13 cellular contexts compared by ENCODE assay signal in the genomic region with DNA sequence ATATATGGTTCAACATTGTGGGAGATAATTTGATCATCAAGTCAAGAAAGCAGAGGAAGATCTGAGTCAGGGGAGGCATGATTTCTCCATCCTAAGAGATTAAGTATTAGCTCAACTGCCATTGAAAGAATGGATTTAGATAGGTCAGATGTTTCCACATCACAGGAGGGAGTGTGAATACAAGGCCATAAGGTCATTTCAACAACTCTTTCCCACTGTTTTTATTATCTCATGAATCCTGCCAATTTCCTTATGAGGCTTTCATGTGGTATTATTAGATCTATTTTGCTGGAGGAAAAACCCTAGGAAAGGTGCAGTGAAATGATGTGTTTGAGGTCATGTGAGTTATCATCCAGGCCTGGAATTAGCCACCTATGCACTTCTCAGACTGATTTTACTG.
A peak's percentile ranks its signal among the peaks of the same experiment; 100 is the strongest.
DNase-seq lines count a peak whose midpoint lies in the region; ATAC-seq and TF ChIP-seq lines count a peak whose summit lies in the region.
"Had no signal": no experiment of that assay in that cellular context is flagged by ENCODE, and none has a peak within 500 bp of the region (broad histone marks: within the 10 kb centered on the region; RNA-seq: fewer than 3 reads in every experiment).

No MANE protein-coding gene starts in this region.

- no peaks in the 10 kb centered on the region for H3K9me3 ChIP-seq in T-helper 17 cell (ENCODE audit: control insufficient read depth, low read length, poor library complexity, severe bottlenecking)
- H3K9me3 ChIP-seq: A549, BE2C had no signal

- H3K9ac ChIP-seq in mesendoderm (ENCODE audit: low read length) = no peak overlapping the region

- H2BK120ac ChIP-seq in mesendoderm (ENCODE audit: low read depth, low read length) = no peak overlapping the region

- no peak overlapping the region for H3K4ac ChIP-seq in mesendoderm (ENCODE audit: low read depth, low read length)

- H3K18ac ChIP-seq in mesendoderm (ENCODE audit: low read length) = no peak overlapping the region

- no peak for TF ChIP-seq CTCF in epithelial cell of proximal tubule (conservative IDR thresholded peaks at IDR 0.05; ENCODE audit: low read depth, low read length)

- H3K36me3 ChIP-seq in mesendoderm (ENCODE audit: control insufficient read depth, insufficient read depth, low read length) = no peaks in the 10 kb centered on the region
- H3K36me3 ChIP-seq: BE2C had no signal

- H4K8ac ChIP-seq in mesendoderm (ENCODE audit: low read depth, low read length) = no peak overlapping the region

- H3K79me2 ChIP-seq in mesendoderm (ENCODE audit: control insufficient read depth, insufficient read depth, low read length) = no peaks in the 10 kb centered on the region

- no peak for ATAC-seq in naive thymus-derived CD8-positive, alpha-beta T cell
- ATAC-seq in T-helper 17 cell = no peak
- ATAC-seq: A549, GM23338 had no signal

- H3K36me3 Mint-ChIP-seq in naive thymus-derived CD8-positive, alpha-beta T cell = peaks cover 0 to 4% (median 0%) of the 10 kb centered on the region in 3 donors
- H3K36me3 Mint-ChIP-seq in T-helper 17 cell (ENCODE audit: low read depth) = no peaks in the 10 kb centered on the region
- H3K36me3 Mint-ChIP-seq: CD4-positive, alpha-beta memory T cell had no signal

- H3K27ac ChIP-seq in mesendoderm (ENCODE audit: low read depth, low read length) = no peak overlapping the region
- H3K27ac ChIP-seq: A549, C4-2B had no signal

- no peak overlapping the region for H3K23ac ChIP-seq in mesendoderm (ENCODE audit: low read length)

- no peaks in the 10 kb centered on the region for H3K79me1 ChIP-seq in mesendoderm (ENCODE audit: low read length)

- H4K5ac ChIP-seq in mesendoderm (ENCODE audit: low read length) = no peak overlapping the region

- no peak overlapping the region for H2BK15ac ChIP-seq in mesendoderm (replicated peaks; ENCODE audit: low read depth)

- H3K4me2 ChIP-seq in mesendoderm (ENCODE audit: low read length) = no peak overlapping the region
- H3K4me2 ChIP-seq: A549, GM23338 had no signal

- no peaks in the 10 kb centered on the region for H3K27me3 Mint-ChIP-seq in naive thymus-derived CD8-positive, alpha-beta T cell
- no peaks in the 10 kb centered on the region for H3K27me3 Mint-ChIP-seq in T-helper 17 cell
- H3K27me3 Mint-ChIP-seq: CD4-positive, alpha-beta memory T cell had no signal

- H2AK5ac ChIP-seq in mesendoderm (ENCODE audit: low read length) = no peak overlapping the region

- H3K9me3 Mint-ChIP-seq in naive thymus-derived CD8-positive, alpha-beta T cell = peaks cover 0 to 25% (median 6%) of the 10 kb centered on the region in 9 donors
- H3K9me3 Mint-ChIP-seq: GM23338 had no signal

- no peak overlapping the region for H3K4me3 Mint-ChIP-seq in naive thymus-derived CD8-positive, alpha-beta T cell
- H3K4me3 Mint-ChIP-seq in T-helper 17 cell = no peak overlapping the region
- H3K4me3 Mint-ChIP-seq: CD4-positive, alpha-beta memory T cell; GM23338 had no signal

- H3K4me3 ChIP-seq in epithelial cell of proximal tubule (ENCODE audit: low read depth, low read length) = no peak overlapping the region
- H3K4me3 ChIP-seq in mesendoderm (ENCODE audit: low read length) = no peak overlapping the region
- H3K4me3 ChIP-seq: A549, GM23338 had no signal

- H3K56ac ChIP-seq in mesendoderm (ENCODE audit: low read length) = no peak overlapping the region

- DNase-seq in NCI-H146 (lab: John Stamatoyannopoulos, UW) (peak; percentile 48), epithelial cell of proximal tubule (ENCODE audit: low read depth) (peak; percentile 85), mesendoderm (peak; percentile 1), T-helper 17 cell (no peak), NCI-H69 (lab: John Stamatoyannopoulos, UW) (no peak)
- DNase-seq in naive thymus-derived CD8-positive, alpha-beta T cell = no peak
- DNase-seq: BE2C; CD4-positive, alpha-beta memory T cell; DMS79; H7 had no signal

- H2BK5ac ChIP-seq in mesendoderm (ENCODE audit: low read length) = no peak overlapping the region

- POLR2A ChIA-PET in naive thymus-derived CD8-positive, alpha-beta T cell (lab: Charles Lee) = no interaction called here

- no peaks in the 10 kb centered on the region for H3K4me1 ChIP-seq in mesendoderm (ENCODE audit: control insufficient read depth, low read depth, low read length)
- H3K4me1 ChIP-seq: A549, BE2C had no signal

- no peak overlapping the region for H3K27ac Mint-ChIP-seq in naive thymus-derived CD8-positive, alpha-beta T cell
- H3K27ac Mint-ChIP-seq in T-helper 17 cell = no peak overlapping the region
- H3K27ac Mint-ChIP-seq: CD4-positive, alpha-beta memory T cell; GM23338 had no signal

- H3K4me1 Mint-ChIP-seq in naive thymus-derived CD8-positive, alpha-beta T cell = no peaks in the 10 kb centered on the region
- no peaks in the 10 kb centered on the region for H3K4me1 Mint-ChIP-seq in T-helper 17 cell
- H3K4me1 Mint-ChIP-seq: CD4-positive, alpha-beta memory T cell had no signal

- H3K27me3 ChIP-seq in mesendoderm (ENCODE audit: insufficient read depth, low read length, poor library complexity) = no peaks in the 10 kb centered on the region
- H3K27me3 ChIP-seq: BE2C had no signal

Comparison
In these comparisons a context has a peak if more than half of its experiments do, and no peak if none do; other contexts are left out.
1. DNase-seq: peak in NCI-H146 (single experiment), epithelial cell of proximal tubule (single experiment) and mesendoderm (single experiment); none in naive thymus-derived CD8-positive, alpha-beta T cell (0 of 10), T-helper 17 cell (0 of 3) and NCI-H69 (single experiment).